In genomic region chrX:68808686-68809357, GRCh38 we compare ENCODE assay signal across 10 cellular contexts. TPM values are rescaled to one million over a fixed set of nuclear protein-coding genes. Genes with fewer than 3 reads are reported as not detected.
A peak's percentile ranks its signal among the peaks of the same experiment; 100 is the strongest.
DNase-seq lines count a peak whose midpoint lies in the region; ATAC-seq, FAIRE-seq and TF ChIP-seq lines count a peak whose summit lies in the region.
"Had no signal": no experiment of that assay in that cellular context is flagged by ENCODE, and none has a peak within 500 bp of the region (broad histone marks: within the 10 kb centered on the region; RNA-seq: fewer than 3 reads in every experiment).

No MANE protein-coding gene starts in this region.

- TF ChIP-seq POLR2A in GM12892 (IDR thresholded peaks at IDR 0.05; ENCODE audit: low read depth, low read length): no peak

- no peak overlapping the region for H3K4me3 ChIP-seq in astrocyte of the spinal cord (ENCODE audit: low read depth, low read length)

- ATAC-seq in GM19397 (IDR thresholded peaks at IDR 0.05; ENCODE audit: unreplicated experiment): no peak

- in situ Hi-C loops in KBM-7 (cut with MboI; ENCODE audit: low pct_unique_long_range_greater_than_20kb, low sequenced_read_pairs): no loop called here
- in situ Hi-C loops in astrocyte of the spinal cord (cut with HindIII; ENCODE audit: low sequenced_read_pairs): no loop called here

- peak; percentile 32 for TF ChIP-seq CTCF in astrocyte of the spinal cord (IDR thresholded peaks at IDR 0.05; ENCODE audit: low read depth, low read length)

- peak; percentile 44 for DNase-seq in AG08395 (ENCODE audit: low spot score)
- DNase-seq in KBM-7: peak; percentile 16
- DNase-seq in astrocyte of the spinal cord (ENCODE audit: low read depth, low spot score): peak; percentile 7
- peak; percentile 23 for DNase-seq in kidney tubule cell (ENCODE audit: low spot score)
- no peak for DNase-seq in GM12892 (ENCODE audit: insufficient read length)
- DNase-seq in Ammon's horn (ENCODE audit: low spot score): no peak
- DNase-seq in activated CD4-positive, alpha-beta T cell treated with anti-CD3 and anti-CD28 coated beads, Interleukin-2, amount 50 U/mL, for 4 hours: no peak
- DNase-seq: activated CD4-positive, alpha-beta T cell treated with anti-CD3 and anti-CD28 coated beads for 1 hour; COR-L47 had no signal

- no peak for FAIRE-seq in GM12892 (lab: Jason Lieb, UNC)

RNA-seq across cellular contexts. Expression of gene EFNB1, which starts 20.0 kb away (rescaled TPM):
- polyA plus RNA-seq in GM12892 (2012; ENCODE audit: missing spikeins): 0.42 TPM

Comparison
In these comparisons a context has a peak if more than half of its experiments do, and no peak if none do; other contexts are left out.
1. DNase-seq: peak in AG08395 (single experiment), KBM-7 (single experiment), astrocyte of the spinal cord (single experiment) and kidney tubule cell (single experiment); none in GM12892 (single experiment), Ammon's horn (single experiment) and activated CD4-positive, alpha-beta T cell treated with anti-CD3 and anti-CD28 coated beads, Interleukin-2, amount 50 U/mL, for 4 hours (0 of 2).